Comparison of ENCODE assay signal across 8 cellular contexts in genomic region chr17:82292251-82293154, GRCh38. TPM values are rescaled to one million over a fixed set of nuclear protein-coding genes. Genes with fewer than 3 reads are reported as not detected.
DNase-seq lines count a peak whose midpoint lies in the region; ATAC-seq, FAIRE-seq and TF ChIP-seq lines count a peak whose summit lies in the region.

No MANE protein-coding gene starts in this region.

- peak overlapping the region; percentile 87 for H3K4me3 Mint-ChIP-seq in T-helper 17 cell

- H3K27ac ChIP-seq in right cardiac atrium (ENCODE audit: low read length) (peak overlapping the region; percentile 94), psoas muscle (peak overlapping the region; percentile 99)

- H3K9me3 ChIP-seq in T-helper 17 cell (ENCODE audit: control insufficient read depth, low read length, poor library complexity, severe bottlenecking) (no peaks in the 10 kb centered on the region), right cardiac atrium (ENCODE audit: control insufficient read depth, low read length) (no peaks in the 10 kb centered on the region), psoas muscle (no peaks in the 10 kb centered on the region)

- 4% methylated on average over 86 of the region's 86 CpGs for WGBS in right cardiac atrium
- 3 to 4% (median 4%) methylated on average over 72 to 86 of the region's 86 CpGs for WGBS in psoas muscle, 3 donors

- H3K27ac Mint-ChIP-seq in T-helper 17 cell = peak overlapping the region; percentile 39

- no peaks in the 10 kb centered on the region for H3K36me3 Mint-ChIP-seq in T-helper 17 cell (ENCODE audit: low read depth)

- no peak for TF ChIP-seq CTCF in psoas muscle (IDR thresholded peaks at IDR 0.05)

- ATAC-seq in GM18499 (IDR thresholded peaks at IDR 0.05; ENCODE audit: insufficient read depth, unreplicated experiment) = peak; percentile 90
- peak; percentile 93 for ATAC-seq in HG02938 (IDR thresholded peaks at IDR 0.05; ENCODE audit: unreplicated experiment)
- ATAC-seq in T-helper 17 cell = peak; percentile 94
- ATAC-seq in right cardiac atrium = peak; percentile 96 to 97
- peak; percentile 82 to 94 (median 84) for ATAC-seq in psoas muscle

- H3K27me3 Mint-ChIP-seq in T-helper 17 cell = no peaks in the 10 kb centered on the region

- H3K4me3 ChIP-seq in right cardiac atrium (ENCODE audit: low read length) (peak overlapping the region; percentile 91), psoas muscle (peak overlapping the region; percentile 92)

- intact Hi-C loops in right cardiac atrium (cut with DNase I) = loop anchor here in 1 of 4 donors (10.0 kb wide), 1 partner anchor 58 kb away; no protein-coding TSS in a partner anchor
- intact Hi-C loops in psoas muscle (cut with DNase I) = loop anchor here in 1 of 2 donors (1.0 kb wide), 1 partner anchor 60 kb away; no protein-coding TSS in a partner anchor

- peaks cover 4% of the 10 kb centered on the region for H3K4me1 ChIP-seq in right cardiac atrium (ENCODE audit: control insufficient read depth, insufficient read depth, low read length)
- H3K4me1 ChIP-seq in psoas muscle = peaks cover 40% of the 10 kb centered on the region

- peak; percentile 87 for FAIRE-seq in urothelium cell line (lab: Jason Lieb, UNC)

- peak; percentile 99 for DNase-seq in NCI-H1694 treated with DMSO at 0.1 percent for 48 hours (lab: John Stamatoyannopoulos, UW)
- DNase-seq in T-helper 17 cell = peak; percentile 81 to 86 (median 85)
- peak; percentile 64 to 98 (median 94) for DNase-seq in anterior cingulate cortex (lab: John Stamatoyannopoulos, UW)
- DNase-seq in right cardiac atrium = peak; percentile 96 to 98 (median 98)
- DNase-seq in psoas muscle = peak; percentile 97 to 98
- peak; percentile 99 for DNase-seq in urothelium cell line (ENCODE audit: low spot score)

- H3K36me3 ChIP-seq in psoas muscle (ENCODE audit: insufficient read depth in 1 of 2, low read depth in 1 of 2) = no peaks in the 10 kb centered on the region

- H3K27me3 ChIP-seq in right cardiac atrium (ENCODE audit: control insufficient read depth, insufficient read depth) (no peaks in the 10 kb centered on the region), psoas muscle (ENCODE audit: insufficient read depth in 3 of 3, low read length in 2 of 3) (no peaks in the 10 kb centered on the region)

- peaks cover 23% of the 10 kb centered on the region for H3K4me1 Mint-ChIP-seq in T-helper 17 cell

RNA-seq across cellular contexts. Expression of gene CSNK1D, which starts 19.0 kb away (rescaled TPM):
- total RNA-seq in T-helper 17 cell = 100 to 1,000 TPM; 218 to 273 TPM
- 10 to 100 TPM; 68.8 to 81.7 (median 77.4) TPM for total RNA-seq in right cardiac atrium
- 61.7 TPM for polyA plus RNA-seq in right cardiac atrium
- total RNA-seq in psoas muscle = 100 to 1,000 TPM in 3 of 4 donors, 10 to 100 TPM in 1; 73.5 to 139 (median 116) TPM
- polyA plus RNA-seq in psoas muscle = 100 to 1,000 TPM in 1 of 3 donors, 10 to 100 TPM in 2; 74.3 to 124 (median 92.7) TPM

RNA-seq across cellular contexts. Expression of gene CD7, which starts 24.9 kb away (rescaled TPM):
- 100 to 1,000 TPM; 119 to 122 TPM for total RNA-seq in T-helper 17 cell
- total RNA-seq in right cardiac atrium = 1 to 10 TPM in 2 of 4 donors, under 1 TPM in 2; 0.31 to 1.4 (median 0.80) TPM
- polyA plus RNA-seq in right cardiac atrium = 0.45 TPM
- under 1 TPM in 3 of 4 donors, not detected in 1; 0.18 to 0.81 (median 0.71) TPM for total RNA-seq in psoas muscle
- under 1 TPM; 0.13 to 0.19 (median 0.16) TPM for polyA plus RNA-seq in psoas muscle

RNA-seq across cellular contexts. Expression of gene SECTM1, which starts 41.1 kb away (rescaled TPM):
- total RNA-seq in T-helper 17 cell = 1 to 10 TPM; 4.4 to 6.0 TPM
- total RNA-seq in right cardiac atrium = 1 to 10 TPM; 2.8 to 5.7 (median 3.3) TPM
- 2.5 TPM for polyA plus RNA-seq in right cardiac atrium
- 1 to 10 TPM; 1.2 to 2.3 (median 1.7) TPM for total RNA-seq in psoas muscle
- 1 to 10 TPM in 2 of 3 donors, under 1 TPM in 1; 0.70 to 1.2 (median 1.0) TPM for polyA plus RNA-seq in psoas muscle

Comparison
In these comparisons a context has a peak if more than half of its experiments do, and no peak if none do; other contexts are left out.
1. Peak in every context shown above with its lines: DNase-seq, ATAC-seq, H3K4me3 ChIP-seq and H3K27ac ChIP-seq.
2. RNA of gene CD7, which starts 24.9 kb away (total RNA-seq): 119 to 122 TPM in T-helper 17 cell; 0.31 to 1.4 TPM in right cardiac atrium and 0.18 to 0.81 TPM in psoas muscle; every median in the first group is over 10 times any median in the second.